In the genomic region with DNA sequence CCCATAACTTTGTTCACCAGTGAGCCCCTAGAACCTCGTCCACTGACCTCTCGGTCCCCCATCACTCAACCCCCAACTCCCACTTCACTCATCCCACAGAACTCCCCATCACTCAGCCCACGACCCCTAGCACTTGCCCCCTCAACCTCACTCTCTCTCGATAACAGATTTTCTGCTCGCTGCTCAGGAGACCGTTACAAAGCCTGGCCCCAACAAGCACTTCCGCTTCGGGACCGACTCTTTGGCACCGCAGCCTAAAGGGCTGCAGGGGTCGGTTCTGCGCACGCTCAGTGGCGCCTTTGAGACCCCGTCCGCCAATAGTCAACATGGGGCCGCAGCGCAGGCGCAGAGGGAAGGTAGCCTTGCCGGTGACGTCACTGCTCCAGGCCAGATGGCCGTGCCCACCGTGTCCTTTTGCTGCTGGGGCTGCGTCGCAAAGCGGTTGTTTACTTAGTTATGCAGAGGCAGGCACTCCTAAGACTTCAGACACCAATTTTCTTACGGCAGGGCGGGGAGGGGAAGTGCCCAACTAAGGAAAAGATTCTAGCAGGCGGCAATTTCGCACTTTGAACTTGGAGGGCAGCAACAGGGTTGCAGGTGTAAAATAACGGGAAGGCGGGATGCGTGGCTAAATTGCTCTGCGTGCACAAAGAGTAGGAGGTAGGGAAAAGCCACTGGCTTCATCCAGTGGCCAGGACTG, we compare ENCODE assay signal across 8 cellular contexts. TPM values are rescaled to one million over a fixed set of nuclear protein-coding genes. Genes with fewer than 3 reads are reported as not detected.
DNase-seq lines count a peak whose midpoint lies in the region; ATAC-seq, FAIRE-seq and TF ChIP-seq lines count a peak whose summit lies in the region.

A gene (minus strand): TSS at position 232 of the 700 bp plus-strand sequence. CDS start 1,380 bp downstream, outside the sequence.

- WGBS in adrenal gland, 4 donors, result 0 to 42% (median 16%) methylated on average over 7 to 34 of the region's 34 CpGs
- WGBS in transverse colon (ENCODE audit: low coverage in 1 of 2), 2 donors, result 0 to 38% methylated on average over 3 to 24 of the region's 34 CpGs

- H3K9me3 ChIP-seq in adrenal gland (replicated peaks in 1 of 3), result no peaks in the 10 kb centered on the region
- H3K9me3 ChIP-seq in transverse colon, result no peaks in the 10 kb centered on the region

- peak; percentile 70; the same call in 1 of the 2 replicates for TF ChIP-seq POLR2A in GM12891 (IDR thresholded peaks at IDR 0.05; ENCODE audit: low read depth, low read length)
- TF ChIP-seq POLR2A in adrenal gland (IDR thresholded peaks at IDR 0.05), result peak; percentile 32 to 68
- TF ChIP-seq POLR2A in transverse colon (IDR thresholded peaks at IDR 0.05), result peak; percentile 62

- peak; percentile 98 for FAIRE-seq in GM12891 (lab: Jason Lieb, UNC)

- no peak for TF ChIP-seq EP300 in transverse colon (IDR thresholded peaks at IDR 0.05; ENCODE audit: low read depth)

- no peaks in the 10 kb centered on the region for H3K27me3 ChIP-seq in adrenal gland
- H3K27me3 ChIP-seq in transverse colon, result no peaks in the 10 kb centered on the region

- in situ Hi-C loops in transverse colon (cut with MboI; ENCODE audit: low pct_ligation_motif_present in 1 of 4, low pct_unique_long_range_greater_than_20kb in 1 of 4, low sequenced_read_pairs in 3 of 4), result no loop called here

- H3K4me3 ChIP-seq in adrenal gland, result peak within 1 kb of the TSS in 3 of 4 donors; percentile 33 to 51 (median 36)
- peak within 1 kb of the TSS; percentile 39 to 61 (median 50) for H3K4me3 ChIP-seq in transverse colon

- H3K27ac ChIP-seq in adrenal gland (peak within 1 kb of the TSS in 4 of 5 donors; percentile 23 to 73 (median 42)), transverse colon (peak within 1 kb of the TSS; percentile 65 to 83 (median 80))

- intact Hi-C loops in adrenal gland (cut with DNase I) (no loop called here), cardiac septum (cut with DNase I) (no loop called here), transverse colon (cut with DNase I; ENCODE audit: low total_unique reads) (no loop called here)

- peaks cover 0 to 10% of the 10 kb centered on the region in 2 donors for H3K4me1 ChIP-seq in adrenal gland (replicated peaks in 1 of 2)
- peaks cover 0 to 6% (median 2%) of the 10 kb centered on the region in 4 donors for H3K4me1 ChIP-seq in transverse colon

- peak in 1 of 6 experiments; percentile 1 for TF ChIP-seq CTCF in adrenal gland (IDR thresholded peaks at IDR 0.05)
- no peak for TF ChIP-seq CTCF in transverse colon (IDR thresholded peaks at IDR 0.05)

- ATAC-seq in HG02763 (IDR thresholded peaks at IDR 0.05; ENCODE audit: unreplicated experiment), result peak; percentile 90

- peak; percentile 78 for DNase-seq in GM12891 (ENCODE audit: insufficient read length, low spot score)
- DNase-seq in NCI-H1436 treated with DMSO at 0.1 percent for 48 hours (lab: John Stamatoyannopoulos, UW), result peak; percentile 60
- peak; percentile 88 for DNase-seq in SW480 (ENCODE audit: low spot score)
- DNase-seq in adrenal gland, result peak; percentile 86 to 97 (median 93)
- DNase-seq in cardiac septum (ENCODE audit: low spot score), result peak; percentile 95
- peak; percentile 83 for DNase-seq in pons (ENCODE audit: low spot score)
- DNase-seq in transverse colon, result peak; percentile 94

- H3K36me3 ChIP-seq in adrenal gland (replicated peaks in 1 of 2) (no peaks in the 10 kb centered on the region), transverse colon (no peaks in the 10 kb centered on the region)

TF ChIP-seq in GM12891, 5 proteins besides CTCF, POLR2A, EP300 and RAD21:
- peak; percentile 78 for TF ChIP-seq TAF1 (IDR thresholded peaks at IDR 0.05; ENCODE audit: low read depth, low read length)
- TF ChIP-seq POU2F2 (IDR thresholded peaks at IDR 0.05; ENCODE audit: low read depth, low read length), result no peak
- TF ChIP-seq PAX5 (IDR thresholded peaks at IDR 0.05; ENCODE audit: insufficient read depth, low read length, severe bottlenecking), result no peak
- peak; percentile 83 for TF ChIP-seq POLR2AphosphoS5 (IDR thresholded peaks at IDR 0.05; ENCODE audit: low read depth, low read length)
- peak; percentile 81 for TF ChIP-seq SPI1 (IDR thresholded peaks at IDR 0.05; ENCODE audit: low read depth, low read length)

RNA-seq across cellular contexts. Expression of the gene that starts here (rescaled TPM):
- 2.8 TPM for polyA plus RNA-seq in GM12891 (2012; ENCODE audit: low read depth, missing spikeins)
- 1 to 10 TPM; 1.9 to 6.2 (median 3.2) TPM for total RNA-seq in adrenal gland
- 1 to 10 TPM; 5.1 to 7.3 (median 6.5) TPM for polyA plus RNA-seq in adrenal gland
- 2.8 TPM for total RNA-seq in cardiac septum
- 1 to 10 TPM; 3.7 to 6.8 (median 4.8) TPM for total RNA-seq in transverse colon

Comparison
In these comparisons a context has a peak if more than half of its experiments do, and no peak if none do; other contexts are left out.
1. Peak in every context shown above with its lines: DNase-seq, ATAC-seq, H3K4me3 ChIP-seq and H3K27ac ChIP-seq.